1 cellular context compared by ENCODE assay signal in genomic region chr16:3321802-3322201, GRCh38.
TF ChIP-seq lines count a peak whose summit lies in the region.

No MANE protein-coding gene starts in this region.

TF ChIP-seq in K562, 482 proteins besides CTCF, POLR2A, EP300 and RAD21:
- peak; percentile 44 for TF ChIP-seq NFE2 (IDR thresholded peaks at IDR 0.05; ENCODE audit: low read depth)
- TF ChIP-seq ZNF134 (CRISPR knock-in tag; conservative IDR thresholded peaks at IDR 0.05) = no peak
